In genomic region chr7:20270371-20270770, GRCh38 we compare ENCODE assay signal across 15 cellular contexts.
"Had no signal": no experiment of that assay in that cellular context is flagged by ENCODE, and none has a peak within 500 bp of the region (broad histone marks: within the 10 kb centered on the region; RNA-seq: fewer than 3 reads in every experiment).

No MANE protein-coding gene starts in this region.

- DNase-seq: activated CD4-positive, alpha-beta T cell treated with anti-CD3 and anti-CD28 coated beads, Interleukin-2, amount 50 U/mL, for 4 hours; activated CD4-positive, CD25-positive, alpha-beta regulatory T cell treated with anti-CD3 and anti-CD28 coated beads, Interleukin-2, amount 50 U/mL, for 72 hours; activated naive CD4-positive, alpha-beta T cell; activated naive CD8-positive, alpha-beta T cell treated with anti-CD3 and anti-CD28 coated beads, Interleukin-2, amount 10 ng/mL, durations not matched to agents 7 days and 5 days; activated T-cell treated with anti-CD3 and anti-CD28 coated beads for 4 hours; anterior cingulate cortex; dorsolateral prefrontal cortex; endodermal cell; gastrocnemius medialis; islet precursor cell; mucosa of descending colon; naive thymus-derived CD4-positive, alpha-beta T cell; pancreas; T1000 had no signal

- H3K4me3 ChIP-seq: dorsolateral prefrontal cortex, gastrocnemius medialis, mucosa of descending colon, pancreas had no signal

- H3K4me1 ChIP-seq: gastrocnemius medialis, pancreas had no signal

- H3K36me3 ChIP-seq: gastrocnemius medialis, pancreas had no signal

- H3K27me3 ChIP-seq: gastrocnemius medialis, pancreas had no signal

- H3K27ac ChIP-seq: dorsolateral prefrontal cortex, gastrocnemius medialis, pancreas had no signal

- H3K9me3 ChIP-seq: gastrocnemius medialis, mucosa of descending colon, pancreas had no signal

- ATAC-seq: gastrocnemius medialis; left lobe of liver; naive thymus-derived CD4-positive, alpha-beta T cell had no signal
